1 cellular context compared by ENCODE assay signal in the genomic region with DNA sequence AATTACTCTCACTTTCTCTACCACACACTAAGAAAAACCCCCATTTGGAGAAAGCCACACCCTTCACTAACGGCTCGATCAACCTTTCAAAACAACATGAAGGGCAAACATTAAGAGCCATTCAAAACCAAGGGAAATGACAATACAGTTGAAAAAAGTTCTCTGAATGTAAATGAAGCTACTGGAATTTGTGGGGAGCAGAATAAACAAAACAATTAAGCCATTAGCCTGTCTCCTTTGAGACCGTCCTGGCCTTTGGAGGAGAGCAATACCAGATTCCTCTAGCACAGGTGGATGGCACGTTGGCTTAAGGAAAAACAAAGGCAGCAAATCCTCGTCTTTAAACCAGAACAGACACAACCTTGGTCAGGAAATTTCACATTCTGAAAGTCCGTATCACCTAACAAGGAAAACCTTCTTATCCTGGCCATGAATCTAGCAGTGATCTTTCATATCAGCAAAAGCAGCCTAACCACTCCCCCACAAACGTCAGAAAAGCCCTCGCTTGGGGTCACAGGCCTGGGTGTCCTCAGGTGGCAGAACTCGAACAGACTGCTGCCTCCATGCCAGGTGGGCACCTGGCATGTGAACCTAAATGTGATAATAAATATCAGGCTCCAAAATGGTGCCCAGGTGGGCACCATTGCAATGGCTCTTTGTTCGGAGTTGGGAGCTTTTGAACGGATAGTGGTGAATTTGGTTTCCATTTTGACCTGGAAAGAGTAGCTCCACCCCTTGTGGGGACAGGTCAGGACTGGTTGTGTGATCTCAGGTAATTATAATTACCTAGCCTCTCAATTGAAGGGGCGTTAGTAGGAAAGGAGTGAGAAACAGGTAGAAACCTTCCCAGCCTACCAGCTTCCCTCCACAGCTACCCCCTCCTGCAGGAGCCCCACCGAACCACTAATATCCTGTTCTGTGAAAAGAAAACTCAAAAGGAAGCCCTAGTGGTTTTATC.
A peak's percentile ranks its signal among the peaks of the same experiment; 100 is the strongest.
TF ChIP-seq lines count a peak whose summit lies in the region.

No MANE protein-coding gene starts in this region.

TF ChIP-seq in HEK293, 187 proteins besides CTCF, POLR2A, EP300 and RAD21:
- TF ChIP-seq ZNF792 (tag by site-specific recombination; IDR thresholded peaks at IDR 0.05) (no peak), ZNF366 (tag by site-specific recombination; conservative IDR thresholded peaks at IDR 0.05) (no peak), SCRT1 (tag by site-specific recombination; IDR thresholded peaks at IDR 0.05; ENCODE audit: borderline replicate concordance) (no peak), ZNF600 (tag by site-specific recombination; IDR thresholded peaks at IDR 0.05) (peak; percentile 73)
